15 cellular contexts compared by ENCODE assay signal in genomic region chr4:109418588-109418987, GRCh38. TPM values are rescaled to one million over a fixed set of nuclear protein-coding genes. Genes with fewer than 3 reads are reported as not detected.
DNase-seq lines count a peak whose midpoint lies in the region; ATAC-seq and TF ChIP-seq lines count a peak whose summit lies in the region.
"Had no signal": no experiment of that assay in that cellular context is flagged by ENCODE, and none has a peak within 500 bp of the region (broad histone marks: within the 10 kb centered on the region; RNA-seq: fewer than 3 reads in every experiment).

No MANE protein-coding gene starts in this region.

- H3K36me3 Mint-ChIP-seq in endodermal cell (ENCODE audit: low read depth), result no peaks in the 10 kb centered on the region
- peaks cover 5% of the 10 kb centered on the region for H3K36me3 Mint-ChIP-seq in neural progenitor cell
- H3K36me3 Mint-ChIP-seq: CD4-positive, alpha-beta memory T cell had no signal

- WGBS in endodermal cell (ENCODE audit: insufficient coverage in 1 of 2, insufficient read length in 1 of 2), 2 experiments, result 100% methylated on average over 1 of the region's 1 CpG

- H4K20me1 ChIP-seq in neural progenitor cell (ENCODE audit: low read depth), result no peaks in the 10 kb centered on the region

- H3K27me3 Mint-ChIP-seq in endodermal cell (ENCODE audit: insufficient read depth) (no peaks in the 10 kb centered on the region), neural progenitor cell (ENCODE audit: insufficient read depth, low read depth) (no peaks in the 10 kb centered on the region)

- H3K4me3 ChIP-seq in endodermal cell (ENCODE audit: low read length), result peak overlapping the region; percentile 68
- H3K4me3 ChIP-seq in neural progenitor cell, result no peak overlapping the region

- peak overlapping the region; percentile 95 for H3K27ac Mint-ChIP-seq in endodermal cell
- no peak overlapping the region for H3K27ac Mint-ChIP-seq in neural progenitor cell
- H3K27ac Mint-ChIP-seq: CD4-positive, alpha-beta memory T cell; HFFc6 had no signal

- H3K4me3 Mint-ChIP-seq in endodermal cell (no peak overlapping the region), neural progenitor cell (no peak overlapping the region)
- H3K4me3 Mint-ChIP-seq: CD4-positive, alpha-beta memory T cell; HFFc6 had no signal

- DNase-seq in HEK293T (ENCODE audit: extremely low spot score) (no peak), endodermal cell (no peak), neural progenitor cell (ENCODE audit: low spot score) (no peak)
- DNase-seq in activated CD4-positive, CD25-positive, alpha-beta regulatory T cell (lab: John Stamatoyannopoulos, UW), result no peak
- DNase-seq: C1 segment of cervical spinal cord; Calu3; CD4-positive, alpha-beta memory T cell; COR-L47; DMS53; DMS79 treated with DMSO at 0.1 percent for 48 hours; GF-D8; HCEC 1CT; HFFc6 had no signal

- H3K36me3 ChIP-seq in endodermal cell (ENCODE audit: control insufficient read depth, insufficient read depth, low read length) (no peaks in the 10 kb centered on the region), neural progenitor cell (no peaks in the 10 kb centered on the region)

- peak overlapping the region; percentile 55 for H3K4me2 ChIP-seq in neural progenitor cell

- H3K9ac ChIP-seq in endodermal cell (ENCODE audit: extremely low read depth, low read length, poor library complexity, severe bottlenecking), result peak overlapping the region; percentile 79
- no peak overlapping the region for H3K9ac ChIP-seq in neural progenitor cell

- peaks cover 26% of the 10 kb centered on the region for H3F3A ChIP-seq in neural progenitor cell (ENCODE audit: low read depth)

- H2AFZ ChIP-seq in neural progenitor cell (replicated peaks), result no peak overlapping the region

- CTCF ChIA-PET in HEK293T (lab: Yijun Ruan, JAX), result interaction anchor here (0.6 kb wide), 1 partner anchor 1069 kb away, joined by 4 read pairs; no protein-coding TSS in a partner anchor

- POLR2A ChIA-PET in HEK293T (lab: Yijun Ruan, JAX), result no interaction called here

- ATAC-seq in GM21381 (IDR thresholded peaks at IDR 0.05; ENCODE audit: unreplicated experiment), result no peak
- ATAC-seq in HG02885 (IDR thresholded peaks at IDR 0.05; ENCODE audit: poor library complexity, unreplicated experiment), result no peak

- H3K79me2 ChIP-seq in neural progenitor cell (ENCODE audit: low read depth), result no peaks in the 10 kb centered on the region

- H3K27ac ChIP-seq in endodermal cell (ENCODE audit: low read depth, low read length) (peak overlapping the region; percentile 25), neural progenitor cell (peak overlapping the region; percentile 78)

- H3K4me1 Mint-ChIP-seq in endodermal cell, result peaks cover 42% of the 10 kb centered on the region
- peaks cover 16% of the 10 kb centered on the region for H3K4me1 Mint-ChIP-seq in neural progenitor cell

- H3K9me3 Mint-ChIP-seq in endodermal cell (peaks cover 2% of the 10 kb centered on the region), neural progenitor cell (no peaks in the 10 kb centered on the region)
- H3K9me3 Mint-ChIP-seq: CD4-positive, alpha-beta memory T cell; HFFc6 had no signal

- peaks cover 17% of the 10 kb centered on the region for H3K4me1 ChIP-seq in endodermal cell (ENCODE audit: control insufficient read depth, insufficient read depth, low read length)
- H3K4me1 ChIP-seq in neural progenitor cell, result peaks cover 21% of the 10 kb centered on the region

- no peaks in the 10 kb centered on the region for H3K27me3 ChIP-seq in endodermal cell (ENCODE audit: control insufficient read depth, insufficient read depth, low read length, poor library complexity, severe bottlenecking)
- H3K27me3 ChIP-seq in neural progenitor cell, result no peaks in the 10 kb centered on the region

- H3K9me3 ChIP-seq in endodermal cell (ENCODE audit: control insufficient read depth, low read length), result peaks cover 11% of the 10 kb centered on the region
- no peaks in the 10 kb centered on the region for H3K9me3 ChIP-seq in neural progenitor cell (ENCODE audit: low read depth)

- TF ChIP-seq CTCF in endodermal cell (conservative IDR thresholded peaks at IDR 0.05) (no peak), neural progenitor cell (IDR thresholded peaks at IDR 0.05) (no peak)

TF ChIP-seq in HEK293T, 16 proteins besides CTCF, POLR2A, EP300 and RAD21:
- peak; percentile 78 for TF ChIP-seq PKNOX1 (IDR thresholded peaks at IDR 0.05)
- no peak for TF ChIP-seq BHLHE40 (IDR thresholded peaks at IDR 0.05; ENCODE audit: borderline replicate concordance)

RNA-seq across cellular contexts. Expression of gene SEC24B, which starts 15.0 kb away (rescaled TPM):
- total RNA-seq in endodermal cell (10 to 100 TPM; 42.5 to 48.6 TPM), neural progenitor cell (ENCODE audit: low replicate concordance) (32.1 and 32.8 TPM in 2 replicates)
- 36.3 TPM for polyA plus RNA-seq in endodermal cell (2013, experiment 1 of 2)
- polyA plus RNA-seq in endodermal cell (2013, experiment 2 of 2), result 34.6 TPM
